Comparison of ENCODE assay signal across 1 cellular context in genomic region chr1:3773572-3774502, GRCh38.
TF ChIP-seq lines count a peak whose summit lies in the region.

No MANE protein-coding gene starts in this region.

TF ChIP-seq in HepG2, 621 proteins besides CTCF, POLR2A, EP300 and RAD21 (continued from another document):
- TF ChIP-seq HNF1A (IDR thresholded peaks at IDR 0.05; ENCODE audit: low read depth) (no peak), HNF1A (CRISPR knock-in tag; IDR thresholded peaks at IDR 0.05; ENCODE audit: borderline replicate concordance) (peak; percentile 11; the same call in 1 of the 2 replicates), ZNF17 (CRISPR knock-in tag; IDR thresholded peaks at IDR 0.05) (no peak)
